10 cellular contexts compared by ENCODE assay signal in genomic region chr1:66933887-66934700, GRCh38. TPM values are rescaled to one million over a fixed set of nuclear protein-coding genes. Genes with fewer than 3 reads are reported as not detected.
DNase-seq lines count a peak whose midpoint lies in the region; ATAC-seq, FAIRE-seq and TF ChIP-seq lines count a peak whose summit lies in the region.
"Had no signal": no experiment of that assay in that cellular context is flagged by ENCODE, and none has a peak within 500 bp of the region (broad histone marks: within the 10 kb centered on the region; RNA-seq: fewer than 3 reads in every experiment).

No MANE protein-coding gene starts in this region.

- H2AFZ ChIP-seq in Loucy (ENCODE audit: low read length) (no peak overlapping the region), astrocyte (ENCODE audit: low read depth, low read length) (no peak overlapping the region)

- H3K4me2 ChIP-seq in Loucy (ENCODE audit: low read depth, low read length, poor library complexity, severe bottlenecking), result peak overlapping the region; percentile 95
- H3K4me2 ChIP-seq in astrocyte (ENCODE audit: low read length), result peak overlapping the region; percentile 15

- H3K4me3 Mint-ChIP-seq in CD8-positive, alpha-beta memory T cell, result peak overlapping the region; percentile 73 to 97 (median 85)
- H3K4me3 Mint-ChIP-seq in astrocyte (ENCODE audit: unreplicated experiment), result peak overlapping the region; percentile 36
- peak overlapping the region; percentile 56 to 92 (median 84) for H3K4me3 Mint-ChIP-seq in naive thymus-derived CD8-positive, alpha-beta T cell

- CTCF ChIA-PET in CD8-positive, alpha-beta memory T cell (lab: Charles Lee), result no interaction called here

- POLR2A ChIA-PET in CD8-positive, alpha-beta memory T cell (lab: Charles Lee), result interaction anchor here (0.8 kb wide), 2 partner anchors 17 to 165 kb away, joined by 4 read pairs; no protein-coding TSS in a partner anchor
- POLR2A ChIA-PET in naive thymus-derived CD8-positive, alpha-beta T cell (lab: Charles Lee), result interaction anchor here (1.2 to 3.1 kb wide), 2 partner anchors 8 to 9 kb away, joined by 6 to 17 read pairs; partner anchors contain the start of genes DNAI4 and MIER1

- no peaks in the 10 kb centered on the region for H3K9me2 ChIP-seq in Loucy (replicated peaks; ENCODE audit: low read depth, low read length)

- peaks cover 73 to 89% (median 80%) of the 10 kb centered on the region in 3 donors for H3K4me1 Mint-ChIP-seq in CD8-positive, alpha-beta memory T cell
- H3K4me1 Mint-ChIP-seq in astrocyte (ENCODE audit: low read depth, unreplicated experiment), result peaks cover 33% of the 10 kb centered on the region
- peaks cover 19 to 79% (median 72%) of the 10 kb centered on the region in 4 donors for H3K4me1 Mint-ChIP-seq in naive thymus-derived CD8-positive, alpha-beta T cell

- ATAC-seq in naive thymus-derived CD8-positive, alpha-beta T cell, result peak; percentile 9 to 11
- ATAC-seq in GM18870 (IDR thresholded peaks at IDR 0.05; ENCODE audit: unreplicated experiment) (no peak), left lobe of liver (no peak), HG03280 (IDR thresholded peaks at IDR 0.05; ENCODE audit: unreplicated experiment) (no peak)

- TF ChIP-seq CTCF in Loucy (conservative IDR thresholded peaks at IDR 0.05; ENCODE audit: low read length) (no peak), astrocyte (IDR thresholded peaks at IDR 0.05; ENCODE audit: insufficient read depth, low read depth, low read length) (no peak)

- peak in 1 of 5 donors; percentile 27 for DNase-seq in CD8-positive, alpha-beta memory T cell
- DNase-seq in astrocyte (ENCODE audit: low read depth) (no peak), left lobe of liver (ENCODE audit: low spot score) (no peak), SKM-1 (lab: John Stamatoyannopoulos, UW; ENCODE audit: unreplicated experiment) (no peak)
- peak in 3 of 10 donors; percentile 31 to 35 (median 35) for DNase-seq in naive thymus-derived CD8-positive, alpha-beta T cell
- DNase-seq: SHP77 had no signal

- no peaks in the 10 kb centered on the region for H3K27me3 Mint-ChIP-seq in CD8-positive, alpha-beta memory T cell
- no peaks in the 10 kb centered on the region for H3K27me3 Mint-ChIP-seq in astrocyte (ENCODE audit: low read depth, unreplicated experiment)
- H3K27me3 Mint-ChIP-seq in naive thymus-derived CD8-positive, alpha-beta T cell, result no peaks in the 10 kb centered on the region

- peak overlapping the region; percentile 29 to 91 (median 86) for H3K27ac Mint-ChIP-seq in CD8-positive, alpha-beta memory T cell
- peak overlapping the region; percentile 11 for H3K27ac Mint-ChIP-seq in astrocyte (ENCODE audit: unreplicated experiment)
- H3K27ac Mint-ChIP-seq in naive thymus-derived CD8-positive, alpha-beta T cell, result peak overlapping the region; percentile 67 to 93 (median 84)

- peaks cover 0 to 19% (median 2%) of the 10 kb centered on the region in 3 donors for H3K36me3 Mint-ChIP-seq in CD8-positive, alpha-beta memory T cell
- no peaks in the 10 kb centered on the region for H3K36me3 Mint-ChIP-seq in astrocyte (ENCODE audit: low read depth, unreplicated experiment)
- H3K36me3 Mint-ChIP-seq in naive thymus-derived CD8-positive, alpha-beta T cell, result peaks cover 0 to 3% (median 0%) of the 10 kb centered on the region in 3 donors

- peaks cover 79% of the 10 kb centered on the region for H4K20me1 ChIP-seq in Loucy (ENCODE audit: insufficient read depth, low read length, poor library complexity, severe bottlenecking)
- H4K20me1 ChIP-seq in astrocyte (ENCODE audit: insufficient read depth, low read length), result peaks cover 41% of the 10 kb centered on the region

- no peak for FAIRE-seq in astrocyte (lab: Jason Lieb, UNC)

- no peaks in the 10 kb centered on the region for H3K36me3 ChIP-seq in CD8-positive, alpha-beta memory T cell (ENCODE audit: insufficient read depth, low read length)
- H3K36me3 ChIP-seq in Loucy (ENCODE audit: insufficient read depth, low read length), result no peaks in the 10 kb centered on the region
- no peaks in the 10 kb centered on the region for H3K36me3 ChIP-seq in astrocyte (ENCODE audit: insufficient read depth, low read length)

- peaks cover 65% of the 10 kb centered on the region for H3K4me1 ChIP-seq in CD8-positive, alpha-beta memory T cell (ENCODE audit: insufficient read depth, low read length)
- peaks cover 61% of the 10 kb centered on the region for H3K4me1 ChIP-seq in Loucy (ENCODE audit: insufficient read depth, low read length, poor library complexity, severe bottlenecking)
- H3K4me1 ChIP-seq in astrocyte (ENCODE audit: insufficient read depth, low read length), result peaks cover 28% of the 10 kb centered on the region

- no peaks in the 10 kb centered on the region for H3K27me3 ChIP-seq in CD8-positive, alpha-beta memory T cell (ENCODE audit: insufficient read depth, low read length, poor library complexity, severe bottlenecking)
- no peaks in the 10 kb centered on the region for H3K27me3 ChIP-seq in Loucy (ENCODE audit: insufficient read depth, low read length, poor library complexity, severe bottlenecking)
- no peaks in the 10 kb centered on the region for H3K27me3 ChIP-seq in astrocyte (ENCODE audit: insufficient read depth, low read length)

- peaks cover 7% of the 10 kb centered on the region; the same call in 1 of the 2 replicates for H3F3A ChIP-seq in Loucy (ENCODE audit: low read depth)

- H3K27ac ChIP-seq in CD8-positive, alpha-beta memory T cell (ENCODE audit: low read depth, low read length), result peak overlapping the region; percentile 49
- no peak overlapping the region for H3K27ac ChIP-seq in astrocyte (ENCODE audit: low read depth, low read length)

- H3K9ac ChIP-seq in Loucy (ENCODE audit: low read depth, low read length, poor library complexity, severe bottlenecking), result peak overlapping the region; percentile 83
- H3K9ac ChIP-seq in astrocyte (ENCODE audit: low read length), result peak overlapping the region; percentile 7

- H3K4me3 ChIP-seq in CD8-positive, alpha-beta memory T cell (ENCODE audit: low read length), result peak overlapping the region; percentile 29
- H3K4me3 ChIP-seq in Loucy (ENCODE audit: low read length, poor library complexity, severe bottlenecking), result peak overlapping the region; percentile 94
- no peak overlapping the region for H3K4me3 ChIP-seq in astrocyte (ENCODE audit: insufficient read depth, low read depth, low read length)

- no peaks in the 10 kb centered on the region for H3K9me3 Mint-ChIP-seq in CD8-positive, alpha-beta memory T cell
- no peaks in the 10 kb centered on the region for H3K9me3 Mint-ChIP-seq in astrocyte (ENCODE audit: unreplicated experiment)
- no peaks in the 10 kb centered on the region for H3K9me3 Mint-ChIP-seq in naive thymus-derived CD8-positive, alpha-beta T cell
- H3K9me3 Mint-ChIP-seq: nephron had no signal

- H3K79me2 ChIP-seq in Loucy (ENCODE audit: insufficient read depth, low read length) (peaks cover 94% of the 10 kb centered on the region), astrocyte (ENCODE audit: insufficient read depth, low read length) (peaks cover 88% of the 10 kb centered on the region)

- no peaks in the 10 kb centered on the region for H3K9me3 ChIP-seq in CD8-positive, alpha-beta memory T cell (ENCODE audit: low read length)
- H3K9me3 ChIP-seq in Loucy (ENCODE audit: insufficient read depth, low read depth, low read length) (no peaks in the 10 kb centered on the region), astrocyte (ENCODE audit: insufficient read depth, low read depth, low read length) (no peaks in the 10 kb centered on the region)

RNA-seq across cellular contexts. Expression of gene MIER1, which starts 9.3 kb away (rescaled TPM):
- 10 to 100 TPM; 53.1 to 55.3 TPM for total RNA-seq in CD8-positive, alpha-beta memory T cell
- polyA plus RNA-seq in CD8-positive, alpha-beta memory T cell, result 38.6 TPM
- total RNA-seq in astrocyte, result 31.5 and 40.2 TPM in 2 replicates
- 10 to 100 TPM; 65.0 to 68.5 TPM for total RNA-seq in naive thymus-derived CD8-positive, alpha-beta T cell
- polyA plus RNA-seq in naive thymus-derived CD8-positive, alpha-beta T cell, result 10 to 100 TPM; 30.1 to 37.3 (median 36.4) TPM
- 12.7 TPM for total RNA-seq in left lobe of liver

RNA-seq across cellular contexts. Expression of gene DNAI4, which starts 9.4 kb away (rescaled TPM):
- 1 to 10 TPM in 1 of 2 experiments, under 1 TPM in 1; 0.86 to 1.8 TPM for total RNA-seq in CD8-positive, alpha-beta memory T cell
- polyA plus RNA-seq in CD8-positive, alpha-beta memory T cell, result 0.77 TPM
- total RNA-seq in astrocyte (6.9 and 7.7 TPM in 2 replicates), left lobe of liver (1.4 TPM)
- 10 to 100 TPM in 1 of 2 experiments, 1 to 10 TPM in 1; 9.1 to 10.0 TPM for total RNA-seq in naive thymus-derived CD8-positive, alpha-beta T cell
- polyA plus RNA-seq in naive thymus-derived CD8-positive, alpha-beta T cell, result under 1 TPM; 0.69 to 0.98 (median 0.86) TPM

Comparison
In these comparisons a context has a peak if more than half of its experiments do, and no peak if none do; other contexts are left out.
1. H3K27ac Mint-ChIP-seq: peak in every context shown above with its lines; median percentile 86 in CD8-positive, alpha-beta memory T cell; 84 in naive thymus-derived CD8-positive, alpha-beta T cell; 11 in astrocyte.
2. ATAC-seq: peak in naive thymus-derived CD8-positive, alpha-beta T cell (2 of 2); none in GM18870 (single experiment), left lobe of liver (single experiment) and HG03280 (single experiment).
3. Peak in every context shown above with its lines, with median percentiles within 50 percentile points of each other: H3K4me3 Mint-ChIP-seq.